ENCODE assay signal across 1 cellular context in the genomic region with DNA sequence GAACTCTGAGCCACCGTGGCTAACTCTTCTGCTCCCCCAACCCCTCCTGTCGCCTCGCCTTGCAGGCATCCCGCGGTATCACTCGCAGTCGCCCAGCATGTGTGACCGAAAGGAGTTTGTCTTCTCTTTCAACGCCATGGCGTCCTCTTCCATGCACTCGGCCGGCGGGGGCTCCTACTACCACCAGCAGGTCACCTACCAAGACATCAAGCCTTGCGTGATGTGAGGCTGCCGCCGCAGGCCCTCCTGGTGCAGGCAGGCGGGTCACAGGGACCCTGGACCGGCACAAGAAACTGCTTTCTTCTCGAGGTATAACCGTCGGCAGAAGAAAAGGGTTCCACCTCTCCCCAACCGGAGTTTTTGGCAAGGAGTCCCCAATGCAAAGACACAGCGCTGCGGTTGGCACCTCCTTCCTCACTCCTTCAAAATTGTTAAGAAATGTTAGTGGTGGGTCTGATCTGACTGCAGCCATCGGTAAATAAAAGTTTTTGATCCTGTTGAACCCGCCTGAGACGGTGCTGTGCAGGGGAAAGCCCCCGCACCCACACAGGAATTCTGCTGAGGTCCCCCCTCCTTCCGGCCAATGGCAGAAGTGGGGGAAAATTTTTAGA.
TF ChIP-seq lines count a peak whose summit lies in the region.

No MANE protein-coding gene starts in this region.

TF ChIP-seq in IMR-90, 13 proteins besides CTCF, POLR2A, EP300 and RAD21:
- TF ChIP-seq CHD1 (IDR thresholded peaks at IDR 0.05; ENCODE audit: low read depth, low read length), result peak; percentile 33; the same call in 1 of the 2 replicates
- no peak for TF ChIP-seq BHLHE40 (IDR thresholded peaks at IDR 0.05; ENCODE audit: low read depth, low read length)
- no peak for TF ChIP-seq NFE2L2 (IDR thresholded peaks at IDR 0.05; ENCODE audit: low read depth, low read length)
- TF ChIP-seq RFX5 (IDR thresholded peaks at IDR 0.05; ENCODE audit: low read depth, low read length), result no peak
- TF ChIP-seq SMC3 (IDR thresholded peaks at IDR 0.05; ENCODE audit: low read depth, low read length), result no peak
- TF ChIP-seq, protein P1, sequence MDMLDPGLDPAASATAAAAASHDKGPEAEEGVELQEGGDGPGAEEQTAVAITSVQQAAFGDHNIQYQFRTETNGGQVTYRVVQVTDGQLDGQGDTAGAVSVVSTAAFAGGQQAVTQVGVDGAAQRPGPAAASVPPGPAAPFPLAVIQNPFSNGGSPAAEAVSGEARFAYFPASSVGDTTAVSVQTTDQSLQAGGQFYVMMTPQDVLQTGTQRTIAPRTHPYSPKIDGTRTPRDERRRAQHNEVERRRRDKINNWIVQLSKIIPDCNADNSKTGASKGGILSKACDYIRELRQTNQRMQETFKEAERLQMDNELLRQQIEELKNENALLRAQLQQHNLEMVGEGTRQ (IDR thresholded peaks at IDR 0.05; ENCODE audit: low read depth, low read length), result no peak
- TF ChIP-seq, protein P2, sequence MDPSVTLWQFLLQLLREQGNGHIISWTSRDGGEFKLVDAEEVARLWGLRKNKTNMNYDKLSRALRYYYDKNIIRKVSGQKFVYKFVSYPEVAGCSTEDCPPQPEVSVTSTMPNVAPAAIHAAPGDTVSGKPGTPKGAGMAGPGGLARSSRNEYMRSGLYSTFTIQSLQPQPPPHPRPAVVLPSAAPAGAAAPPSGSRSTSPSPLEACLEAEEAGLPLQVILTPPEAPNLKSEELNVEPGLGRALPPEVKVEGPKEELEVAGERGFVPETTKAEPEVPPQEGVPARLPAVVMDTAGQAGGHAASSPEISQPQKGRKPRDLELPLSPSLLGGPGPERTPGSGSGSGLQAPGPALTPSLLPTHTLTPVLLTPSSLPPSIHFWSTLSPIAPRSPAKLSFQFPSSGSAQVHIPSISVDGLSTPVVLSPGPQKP (IDR thresholded peaks at IDR 0.05; ENCODE audit: borderline replicate concordance, low read depth, low read length), result no peak
